Comparison of ENCODE assay signal across 15 cellular contexts in the genomic region with DNA sequence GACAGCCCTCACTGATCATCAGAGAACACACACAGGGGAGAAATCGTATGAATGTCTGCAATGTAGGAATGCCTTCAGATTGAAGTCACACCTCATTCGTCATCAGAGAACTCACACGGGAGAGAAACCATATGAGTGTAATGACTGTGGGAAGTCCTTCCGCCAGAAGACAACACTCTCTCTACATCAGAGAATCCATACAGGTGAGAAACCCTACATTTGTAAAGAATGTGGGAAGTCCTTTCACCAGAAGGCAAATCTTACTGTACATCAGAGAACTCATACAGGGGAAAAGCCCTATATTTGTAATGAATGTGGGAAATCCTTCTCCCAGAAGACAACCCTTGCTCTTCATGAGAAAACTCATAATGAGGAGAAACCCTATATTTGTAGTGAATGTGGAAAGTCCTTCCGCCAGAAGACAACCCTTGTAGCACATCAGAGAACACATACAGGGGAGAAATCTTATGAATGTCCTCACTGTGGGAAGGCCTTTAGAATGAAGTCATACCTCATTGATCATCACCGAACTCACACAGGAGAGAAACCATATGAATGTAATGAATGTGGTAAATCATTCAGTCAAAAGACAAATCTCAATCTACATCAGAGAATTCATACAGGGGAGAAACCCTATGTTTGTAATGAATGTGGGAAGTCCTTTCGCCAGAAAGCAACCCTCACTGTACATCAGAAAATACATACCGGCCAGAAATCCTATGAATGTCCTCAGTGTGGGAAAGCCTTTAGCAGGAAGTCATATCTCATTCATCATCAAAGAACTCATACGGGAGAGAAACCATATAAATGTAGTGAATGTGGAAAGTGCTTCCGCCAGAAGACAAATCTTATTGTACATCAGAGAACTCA. TPM values are rescaled to one million over a fixed set of nuclear protein-coding genes. Genes with fewer than 3 reads are reported as not detected.
A peak's percentile ranks its signal among the peaks of the same experiment; 100 is the strongest.
DNase-seq lines count a peak whose midpoint lies in the region; ATAC-seq lines count a peak whose summit lies in the region.
"Had no signal": no experiment of that assay in that cellular context is flagged by ENCODE, and none has a peak within 500 bp of the region (broad histone marks: within the 10 kb centered on the region; RNA-seq: fewer than 3 reads in every experiment).

No MANE protein-coding gene starts in this region.

- H3K4me1 ChIP-seq in HUES64 (ENCODE audit: insufficient read depth, low read length) (no peaks in the 10 kb centered on the region), muscle layer of colon (ENCODE audit: insufficient read depth, low read length) (no peaks in the 10 kb centered on the region)
- H3K4me1 ChIP-seq: neural progenitor cell, Peyer's patch, tibial artery had no signal

- peaks cover 93% of the 10 kb centered on the region for H3K9me3 ChIP-seq in HUES64 (ENCODE audit: insufficient read depth, low read depth, low read length)
- peaks cover 56% of the 10 kb centered on the region for H3K9me3 ChIP-seq in muscle layer of colon (ENCODE audit: low read length)

- H3K27me3 ChIP-seq in HUES64 (ENCODE audit: insufficient read depth, low read length) (no peaks in the 10 kb centered on the region), muscle layer of colon (ENCODE audit: control insufficient read depth in 1 of 2, insufficient read depth in 2 of 2, low read length in 2 of 2) (no peaks in the 10 kb centered on the region)
- H3K27me3 ChIP-seq: neural progenitor cell, Peyer's patch, tibial artery had no signal

- DNase-seq in DMS53 (lab: John Stamatoyannopoulos, UW) (peak; percentile 63), dermis blood vessel endothelial cell (peak; percentile 9), COLO829 (ENCODE audit: low spot score) (no peak)
- DNase-seq: activated CD4-positive, alpha-beta T cell treated with anti-CD3 and anti-CD28 coated beads, Interleukin-2, amount 50 U/mL, for 1 hour; activated gamma-delta T cell; COR-L47; NCI-H226; Peyer's patch; tibial artery had no signal

- no peak overlapping the region for H3K27ac ChIP-seq in HUES64 (ENCODE audit: low read depth, low read length)
- H3K27ac ChIP-seq in muscle layer of colon (ENCODE audit: low read depth, low read length): no peak overlapping the region
- H3K27ac ChIP-seq: neural progenitor cell, Peyer's patch, tibial artery had no signal

- H3K4me3 ChIP-seq in HUES64 (ENCODE audit: low read length) (peak overlapping the region; percentile 26), muscle layer of colon (ENCODE audit: low read depth in 1 of 2, low read length in 2 of 2) (peak overlapping the region; percentile 27 to 39)
- H3K4me3 ChIP-seq: neural progenitor cell, Peyer's patch, tibial artery had no signal

- H3K9ac ChIP-seq in HUES64 (ENCODE audit: low read depth, low read length) (no peak overlapping the region), muscle layer of colon (ENCODE audit: low read length) (no peak overlapping the region)
- H3K9ac ChIP-seq: neural progenitor cell had no signal

- ATAC-seq in HG03175 (IDR thresholded peaks at IDR 0.05; ENCODE audit: unreplicated experiment): no peak
- ATAC-seq in HG02885 (IDR thresholded peaks at IDR 0.05; ENCODE audit: poor library complexity, unreplicated experiment): no peak
- no peak for ATAC-seq in HG03025 (IDR thresholded peaks at IDR 0.05; ENCODE audit: low FRiP score, unreplicated experiment)

- H3K36me3 ChIP-seq in HUES64 (ENCODE audit: insufficient read depth, low read length): peaks cover 77% of the 10 kb centered on the region
- peaks cover 48% of the 10 kb centered on the region for H3K36me3 ChIP-seq in muscle layer of colon (ENCODE audit: insufficient read depth, low read length)

- WGBS in HUES64: 100% methylated on average over 3 of the region's 10 CpGs

RNA-seq across cellular contexts. Expression of gene ZNF567, which starts 32.5 kb away (rescaled TPM):
- polyA plus RNA-seq in HUES64 (2013, experiment 1 of 2): 10.2 TPM
- polyA plus RNA-seq in HUES64 (2013, experiment 2 of 2): 10.8 TPM
- 5.3 and 9.2 TPM in 2 replicates for total RNA-seq in dermis blood vessel endothelial cell

RNA-seq across cellular contexts. Expression of gene ZNF850, which starts 52.7 kb away (rescaled TPM):
- polyA plus RNA-seq in HUES64 (2013, experiment 1 of 2): 4.3 TPM
- 4.2 TPM for polyA plus RNA-seq in HUES64 (2013, experiment 2 of 2)
- total RNA-seq in dermis blood vessel endothelial cell: 2.6 and 4.8 TPM in 2 replicates

RNA-seq across cellular contexts. Expression of gene ZNF461, which starts 53.3 kb away (rescaled TPM):
- 4.3 TPM for polyA plus RNA-seq in HUES64 (2013, experiment 1 of 2)
- polyA plus RNA-seq in HUES64 (2013, experiment 2 of 2): 5.0 TPM
- 6.0 and 9.2 TPM in 2 replicates for total RNA-seq in dermis blood vessel endothelial cell
